Comparison of ENCODE assay signal across 24 cellular contexts in genomic region chr20:52224920-52225319, GRCh38. TPM values are rescaled to one million over a fixed set of nuclear protein-coding genes. Genes with fewer than 3 reads are reported as not detected.
DNase-seq lines count a peak whose midpoint lies in the region; ATAC-seq, FAIRE-seq and TF ChIP-seq lines count a peak whose summit lies in the region.
"Had no signal": no experiment of that assay in that cellular context is flagged by ENCODE, and none has a peak within 500 bp of the region (broad histone marks: within the 10 kb centered on the region; RNA-seq: fewer than 3 reads in every experiment).

No MANE protein-coding gene starts in this region.

- H3K36me3 Mint-ChIP-seq in T-helper 17 cell (ENCODE audit: low read depth) = no peaks in the 10 kb centered on the region
- H3K36me3 Mint-ChIP-seq: CD14-positive monocyte had no signal

- WGBS in right lobe of liver (ENCODE audit: insufficient coverage, low coverage, low lambda C conversion rate, missing lambda C conversion rate) = 37% methylated on average over 3 of the region's 3 CpGs
- WGBS in HepG2 (ENCODE audit: low lambda C conversion rate) = 21% methylated on average over 3 of the region's 3 CpGs

- no peaks in the 10 kb centered on the region for H3K4me1 Mint-ChIP-seq in T-helper 17 cell
- H3K4me1 Mint-ChIP-seq: CD14-positive monocyte; CD8-positive, alpha-beta memory T cell had no signal

- TF ChIP-seq EP300 in HepG2 (IDR thresholded peaks at IDR 0.05; ENCODE audit: low read depth in 2 of 2, low read length in 2 of 2) = no peak
- no peak for TF ChIP-seq EP300 in HepG2 (CRISPR knock-in tag; IDR thresholded peaks at IDR 0.05; ENCODE audit: borderline replicate concordance)

- peak overlapping the region; percentile 14 for H3K27ac Mint-ChIP-seq in T-helper 17 cell
- H3K27ac Mint-ChIP-seq: CD14-positive monocyte; CD4-positive, alpha-beta T cell; CD8-positive, alpha-beta memory T cell had no signal

- no peak overlapping the region for H3K4me2 ChIP-seq in HepG2 (ENCODE audit: low read depth, low read length)
- H3K4me2 ChIP-seq: A549; BLaER1 treated with 17β-estradiol and CSF1 and Interleukin-3, amounts not matched to agents 10 nM and 100 nM had no signal

- POLR2A ChIA-PET in HepG2 (lab: Yijun Ruan, JAX) = no interaction called here

- CTCF ChIA-PET in HepG2 (lab: Yijun Ruan, JAX; ENCODE audit: low intra/inter-chr PET ratio, low total read pairs) = no interaction called here

- TF ChIP-seq POLR2A in right lobe of liver (IDR thresholded peaks at IDR 0.05) = no peak
- no peak for TF ChIP-seq POLR2A in HepG2 (IDR thresholded peaks at IDR 0.05; ENCODE audit: insufficient read depth in 1 of 2, low read depth in 2 of 2, low read length in 2 of 2)

- H4K20me1 ChIP-seq in HepG2 (ENCODE audit: insufficient read depth, low read length) = no peaks in the 10 kb centered on the region
- H4K20me1 ChIP-seq: BLaER1 treated with 17β-estradiol and CSF1 and Interleukin-3, amounts not matched to agents 10 nM and 100 nM had no signal

- H3K9me3 ChIP-seq in right lobe of liver (peaks cover 0 to 12% (median 0%) of the 10 kb centered on the region in 4 donors), HepG2 (ENCODE audit: low read length) (peaks cover 19% of the 10 kb centered on the region), T-helper 17 cell (ENCODE audit: control insufficient read depth, low read length, poor library complexity, severe bottlenecking) (no peaks in the 10 kb centered on the region)
- H3K9me3 ChIP-seq: BE2C had no signal

- no peak for TF ChIP-seq CTCF in right lobe of liver (IDR thresholded peaks at IDR 0.05)
- no peak for TF ChIP-seq CTCF in HepG2 (CRISPR knock-in tag; IDR thresholded peaks at IDR 0.05)

- no peak overlapping the region for H3K27ac ChIP-seq in right lobe of liver
- no peak overlapping the region for H3K27ac ChIP-seq in HepG2 (ENCODE audit: extremely low read length, insufficient read depth, low read length)
- H3K27ac ChIP-seq: A549; BLaER1 treated with 17β-estradiol and CSF1 and Interleukin-3, amounts not matched to agents 10 nM and 100 nM had no signal

- H3K4me3 ChIP-seq in right lobe of liver (no peak overlapping the region), HepG2 (replicated peaks in 1 of 3; ENCODE audit: insufficient read depth in 1 of 3, low read depth in 2 of 3, low read length in 3 of 3) (no peak overlapping the region)
- H3K4me3 ChIP-seq: A549; BLaER1 treated with 17β-estradiol and CSF1 and Interleukin-3, amounts not matched to agents 10 nM and 100 nM; HAP-1 had no signal

- H3K4me3 Mint-ChIP-seq in T-helper 17 cell = no peak overlapping the region
- H3K4me3 Mint-ChIP-seq: CD14-positive monocyte; CD4-positive, alpha-beta T cell; CD8-positive, alpha-beta memory T cell had no signal

- H3K9ac ChIP-seq in HepG2 (ENCODE audit: insufficient read depth, low read depth, low read length) = no peak overlapping the region
- H3K9ac ChIP-seq: BLaER1 treated with 17β-estradiol and CSF1 and Interleukin-3, amounts not matched to agents 10 nM and 100 nM had no signal

- intact Hi-C loops in right lobe of liver (cut with DNase I) = no loop called here
- intact Hi-C loops in HepG2 (cut with micrococcal nuclease; ENCODE audit: unreplicated experiment) = no loop called here
- intact Hi-C loops in sciatic nerve (cut with DNase I) = no loop called here

- H3K27me3 ChIP-seq in right lobe of liver = no peaks in the 10 kb centered on the region
- H3K27me3 ChIP-seq in HepG2 (ENCODE audit: control insufficient read depth in 1 of 2, insufficient read depth in 2 of 2, low read length in 2 of 2) = no peaks in the 10 kb centered on the region; a peak in 1 of 5 replicates
- H3K27me3 ChIP-seq: BE2C; BLaER1 treated with 17β-estradiol and CSF1 and Interleukin-3, amounts not matched to agents 10 nM and 100 nM had no signal

- in situ Hi-C loops in HepG2 (cut with HindIII; ENCODE audit: extremely low pct_ligation_motif_present, low pct_unique_long_range_greater_than_20kb) = no loop called here

- FAIRE-seq in HepG2 (lab: Jason Lieb, UNC) = no peak
- FAIRE-seq: A549, D721Med, G401.6, GM12892, H54 had no signal

- DNase-seq in right lobe of liver (no peak), HepG2 (ENCODE audit: low spot score) (no peak), T-helper 17 cell (no peak), left kidney (ENCODE audit: low read depth, low spot score) (peak; percentile 7), sciatic nerve (ENCODE audit: low spot score) (no peak), DMS79 treated with DMSO at 0.1 percent for 48 hours (lab: John Stamatoyannopoulos, UW) (no peak), NCI-H2081 treated with DMSO at 0.1 percent for 48 hours (lab: John Stamatoyannopoulos, UW) (no peak)
- DNase-seq: 8988T; ACHN; AML-193; BE2C; CD4-positive, alpha-beta T cell; CD8-positive, alpha-beta memory T cell; DMS 273 treated with DMSO at 0.1 percent for 48 hours; DND-41; GOT3 had no signal

- H3K36me3 ChIP-seq in right lobe of liver (no peaks in the 10 kb centered on the region), HepG2 (replicated peaks in 1 of 2; ENCODE audit: control insufficient read depth in 1 of 2, insufficient read depth in 2 of 2, low read length in 2 of 2) (no peaks in the 10 kb centered on the region)
- H3K36me3 ChIP-seq: BE2C, HAP-1 had no signal

- no peak for TF ChIP-seq RAD21 in HepG2 (CRISPR knock-in tag; IDR thresholded peaks at IDR 0.05)

- peak in 3 of 4 donors; percentile 47 to 64 (median 52) for ATAC-seq in right lobe of liver
- no peak for ATAC-seq in HepG2
- ATAC-seq in T-helper 17 cell = no peak
- ATAC-seq in sciatic nerve = no peak
- ATAC-seq: A549 had no signal

- peaks cover 23% of the 10 kb centered on the region for H3K27me3 Mint-ChIP-seq in T-helper 17 cell

- H3K79me2 ChIP-seq in HepG2 (ENCODE audit: insufficient read depth, low read length) = no peaks in the 10 kb centered on the region

- no peaks in the 10 kb centered on the region for H3K4me1 ChIP-seq in right lobe of liver
- H3K4me1 ChIP-seq in HepG2 (ENCODE audit: insufficient read depth, low read length) = peaks cover 8% of the 10 kb centered on the region; the same call in 1 of the 2 replicates
- H3K4me1 ChIP-seq: BE2C; BLaER1 treated with 17β-estradiol and CSF1 and Interleukin-3, amounts not matched to agents 10 nM and 100 nM; HAP-1 had no signal

- no TSS peak for BruUV-seq in HepG2 (replicated peaks; lab: Mats Ljungman, UMichigan)

- H2AFZ ChIP-seq in HepG2 (ENCODE audit: low read length) = no peak overlapping the region

TF ChIP-seq in HepG2, 621 proteins besides CTCF, POLR2A, EP300 and RAD21 (continues in another document):
- TF ChIP-seq NR2F2 (IDR thresholded peaks at IDR 0.05; ENCODE audit: borderline replicate concordance, low read depth) (no peak), JDP2 (CRISPR knock-in tag; IDR thresholded peaks at IDR 0.05; ENCODE audit: borderline replicate concordance) (no peak), MTF2 (CRISPR knock-in tag; IDR thresholded peaks at IDR 0.05; ENCODE audit: borderline replicate concordance) (no peak), MYC (CRISPR knock-in tag; IDR thresholded peaks at IDR 0.05; ENCODE audit: borderline replicate concordance) (no peak), NAIF1 (CRISPR knock-in tag; IDR thresholded peaks at IDR 0.05; ENCODE audit: borderline replicate concordance) (no peak), ZSCAN21 (CRISPR knock-in tag; IDR thresholded peaks at IDR 0.05; ENCODE audit: borderline replicate concordance) (no peak), SRSF9 (IDR thresholded peaks at IDR 0.05; ENCODE audit: borderline replicate concordance, insufficient read depth, low read depth, low read length, poor library complexity, severe bottlenecking) (no peak), MTA3 (CRISPR knock-in tag; IDR thresholded peaks at IDR 0.05) (no peak)
- TF ChIP-seq, protein P1, sequence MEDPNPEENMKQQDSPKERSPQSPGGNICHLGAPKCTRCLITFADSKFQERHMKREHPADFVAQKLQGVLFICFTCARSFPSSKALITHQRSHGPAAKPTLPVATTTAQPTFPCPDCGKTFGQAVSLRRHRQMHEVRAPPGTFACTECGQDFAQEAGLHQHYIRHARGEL (CRISPR knock-in tag; IDR thresholded peaks at IDR 0.05) = no peak

RNA-seq across cellular contexts. Expression of gene ZFP64, which starts 33.3 kb away (rescaled TPM):
- total RNA-seq in right lobe of liver = 10 to 100 TPM in 1 of 6 experiments, 1 to 10 TPM in 5; 6.0 to 11.6 (median 7.2) TPM
- 12.0 and 13.3 TPM in 2 replicates for total RNA-seq in HepG2 (2016; rRNA removed; fragmentation: Illumina TruSeq; extraction: Trizol)
- 3.3 and 3.4 TPM in 2 replicates for total RNA-seq in HepG2 (2016; cell fraction: cytosol; rRNA removed; fragmentation: Illumina TruSeq; extraction: Trizol; ENCODE audit: low read depth)
- total RNA-seq in HepG2 (2016; cell fraction: insoluble cytoplasmic fraction; rRNA removed; fragmentation: Illumina TruSeq; extraction: Trizol) = 12.0 TPM in 2 replicates
- 11.5 and 13.0 TPM in 2 replicates for total RNA-seq in HepG2 (2016; cell fraction: membrane; rRNA removed; fragmentation: Illumina TruSeq; extraction: Trizol)
- 9.1 and 11.2 TPM in 2 replicates for total RNA-seq in HepG2 (2016; cell fraction: nucleus; rRNA removed; fragmentation: Illumina TruSeq; extraction: Trizol)
- 23.9 and 24.3 TPM in 2 replicates for polyA plus RNA-seq in HepG2 (2011; rRNA removed)
- 20.8 and 23.4 TPM in 2 replicates for polyA plus RNA-seq in HepG2 (2011; cell fraction: cytosol; rRNA removed)
- polyA plus RNA-seq in HepG2 (2011; cell fraction: nucleus; rRNA removed) = 15.8 and 16.2 TPM in 2 replicates
- polyA plus RNA-seq in HepG2 (2012) = 11.6 and 14.7 TPM in 2 replicates
- polyA plus RNA-seq in HepG2 (2016; cell fraction: cytosol; fragmentation: Illumina TruSeq; extraction: Trizol; ENCODE audit: low read depth) = 3.4 and 3.6 TPM in 2 replicates
- polyA plus RNA-seq in HepG2 (2016; cell fraction: insoluble cytoplasmic fraction; fragmentation: Illumina TruSeq; extraction: Trizol; ENCODE audit: low read depth) = 15.4 and 19.6 TPM in 2 replicates
- polyA plus RNA-seq in HepG2 (2016; cell fraction: membrane; fragmentation: Illumina TruSeq; extraction: Trizol; ENCODE audit: low read depth) = 9.9 and 10.7 TPM in 2 replicates
- polyA plus RNA-seq in HepG2 (2016; cell fraction: nucleus; fragmentation: Illumina TruSeq; extraction: Trizol; ENCODE audit: insufficient read depth, low read depth) = 13.9 and 14.3 TPM in 2 replicates
- 42.5 and 53.2 TPM in 2 replicates for polyA minus RNA-seq in HepG2 (2011; rRNA and poly(A)+ RNA removed; ENCODE audit: low replicate concordance)
- polyA minus RNA-seq in HepG2 (2011; cell fraction: cytosol; rRNA and poly(A)+ RNA removed) = 15.9 and 17.9 TPM in 2 replicates
- polyA minus RNA-seq in HepG2 (2011; cell fraction: nucleus; rRNA and poly(A)+ RNA removed) = 18.0 and 22.0 TPM in 2 replicates
- 1 to 10 TPM; 7.5 to 9.8 TPM for total RNA-seq in T-helper 17 cell
- 17.0 TPM for total RNA-seq in sciatic nerve

Comparison
In these comparisons a context has a peak if more than half of its experiments do, and no peak if none do; other contexts are left out.
1. ATAC-seq: peak in right lobe of liver (3 of 4); none in HepG2 (single experiment), T-helper 17 cell (single experiment) and sciatic nerve (single experiment).